In genomic region chr10:117136391-117136975, GRCh38 we compare ENCODE assay signal across 12 cellular contexts. TPM values are rescaled to one million over a fixed set of nuclear protein-coding genes. Genes with fewer than 3 reads are reported as not detected.
DNase-seq lines count a peak whose midpoint lies in the region; ATAC-seq and TF ChIP-seq lines count a peak whose summit lies in the region.
"Had no signal": no experiment of that assay in that cellular context is flagged by ENCODE, and none has a peak within 500 bp of the region (broad histone marks: within the 10 kb centered on the region; RNA-seq: fewer than 3 reads in every experiment).

No MANE protein-coding gene starts in this region.

- H3K27me3 Mint-ChIP-seq in endodermal cell (ENCODE audit: insufficient read depth) (peaks cover 89% of the 10 kb centered on the region), neural progenitor cell (ENCODE audit: insufficient read depth, low read depth) (peaks cover 75% of the 10 kb centered on the region)

- BruUV-seq in HCT116 (replicated peaks; lab: Mats Ljungman, UMichigan), result no TSS peak

- H3K36me3 ChIP-seq in ACC112 (ENCODE audit: insufficient read depth, low read length) (no peaks in the 10 kb centered on the region), HCT116 (ENCODE audit: control insufficient read depth in 1 of 2, insufficient read depth in 2 of 2, low read length in 2 of 2) (no peaks in the 10 kb centered on the region), endodermal cell (ENCODE audit: control insufficient read depth, insufficient read depth, low read length) (no peaks in the 10 kb centered on the region), neural progenitor cell (no peaks in the 10 kb centered on the region)
- H3K36me3 ChIP-seq: adrenal gland had no signal

- H3K27ac Mint-ChIP-seq in endodermal cell, result no peak overlapping the region
- peak overlapping the region; percentile 42 for H3K27ac Mint-ChIP-seq in neural progenitor cell
- H3K27ac Mint-ChIP-seq: CD4-positive, alpha-beta T cell had no signal

- ATAC-seq in HCT116, result 0 out of 2 replicates have a peak, but pooled peaks have one; percentile 4

- TF ChIP-seq RAD21 in HCT116 (IDR thresholded peaks at IDR 0.05; ENCODE audit: low read depth), result no peak

- H3K27me3 ChIP-seq in ACC112 (ENCODE audit: insufficient read depth, low read length) (peaks cover 97% of the 10 kb centered on the region), HCT116 (ENCODE audit: insufficient read depth, low read length) (no peaks in the 10 kb centered on the region), endodermal cell (ENCODE audit: control insufficient read depth, insufficient read depth, low read length, poor library complexity, severe bottlenecking) (peaks cover 97% of the 10 kb centered on the region), neural progenitor cell (peaks cover 100% of the 10 kb centered on the region)

- H4K20me1 ChIP-seq in HCT116 (ENCODE audit: insufficient read depth) (no peaks in the 10 kb centered on the region), neural progenitor cell (ENCODE audit: low read depth) (peaks cover 75% of the 10 kb centered on the region)

- H3K4me1 ChIP-seq in ACC112 (ENCODE audit: control insufficient read depth, insufficient read depth, low read length, unreplicated experiment), result no peaks in the 10 kb centered on the region
- no peaks in the 10 kb centered on the region for H3K4me1 ChIP-seq in HCT116 (ENCODE audit: control insufficient read depth in 1 of 2, insufficient read depth in 2 of 2, low read length in 2 of 2)
- H3K4me1 ChIP-seq in endodermal cell (ENCODE audit: control insufficient read depth, insufficient read depth, low read length), result peaks cover 3% of the 10 kb centered on the region
- peaks cover 49% of the 10 kb centered on the region for H3K4me1 ChIP-seq in neural progenitor cell

- CTCF ChIA-PET in HCT116 (lab: Charles Lee), result no interaction called here

- H3K36me3 Mint-ChIP-seq in endodermal cell (ENCODE audit: low read depth) (no peaks in the 10 kb centered on the region), neural progenitor cell (peaks cover 4% of the 10 kb centered on the region)

- H3K9me3 ChIP-seq in HCT116 (ENCODE audit: control insufficient read depth in 1 of 2, insufficient read depth in 1 of 2, low read depth in 1 of 2, low read length in 2 of 2) (no peaks in the 10 kb centered on the region), endodermal cell (ENCODE audit: control insufficient read depth, low read length) (peaks cover 6% of the 10 kb centered on the region), neural progenitor cell (ENCODE audit: low read depth) (no peaks in the 10 kb centered on the region)
- H3K9me3 ChIP-seq: adrenal gland had no signal

- DNase-seq in HCT116 (ENCODE audit: low read depth, low spot score) (no peak), endodermal cell (peak; percentile 66), neural progenitor cell (ENCODE audit: low spot score) (peak; percentile 36), COLO829 (ENCODE audit: low spot score) (no peak), iPS-NIHi11 (ENCODE audit: low spot score) (no peak), ACHN (no peak), T-helper 9 cell (no peak)
- DNase-seq: activated CD4-positive, alpha-beta T cell treated with anti-CD3 and anti-CD28 coated beads, Interleukin-2, amount 50 U/mL, for 48 hours; adrenal gland; CD4-positive, alpha-beta T cell; stimulated activated CD8-positive, alpha-beta memory T cell treated with anti-CD3 and anti-CD28 coated beads, Interleukin-4, amount 100 ng/mL, for 48 hours had no signal

- RAD21 ChIA-PET in HCT116 (lab: Charles Lee; ENCODE audit: low non-redundant PET in 1 of 2, low total read pairs in 2 of 2, uncharacterized antibody in 2 of 2, unreplicated experiment in 2 of 2), result no interaction called here

- no peak overlapping the region for H2AFZ ChIP-seq in ACC112 (ENCODE audit: low read length, unreplicated experiment)
- no peak overlapping the region for H2AFZ ChIP-seq in HCT116 (ENCODE audit: low read depth, low read length, poor library complexity, severe bottlenecking)
- H2AFZ ChIP-seq in neural progenitor cell (replicated peaks), result peak overlapping the region; percentile 87

- no peaks in the 10 kb centered on the region for H3K9me2 ChIP-seq in HCT116 (ENCODE audit: insufficient read depth)

- no peak for TF ChIP-seq POLR2A in HCT116 (IDR thresholded peaks at IDR 0.05; ENCODE audit: borderline replicate concordance, extremely low read depth, insufficient read depth, insufficient read length)

- intact Hi-C loops in HCT116 (cut with micrococcal nuclease), result no loop called here

- H3K4me3 ChIP-seq in ACC112 (ENCODE audit: low read depth, low read length), result peak overlapping the region; percentile 63; the same call in 1 of the 2 replicates
- peak overlapping the region in 1 of 2 experiments; percentile 13; a peak in 1 of 4 replicates for H3K4me3 ChIP-seq in HCT116 (replicated peaks in 1 of 2; ENCODE audit: low read depth in 1 of 2, low read length in 2 of 2)
- H3K4me3 ChIP-seq in endodermal cell (ENCODE audit: low read length), result peak overlapping the region; percentile 71
- peak overlapping the region; percentile 60 for H3K4me3 ChIP-seq in neural progenitor cell

- H3K4me1 Mint-ChIP-seq in endodermal cell (peaks cover 35% of the 10 kb centered on the region), neural progenitor cell (peaks cover 54% of the 10 kb centered on the region)

- in situ Hi-C loops in ACHN (cut with HindIII; ENCODE audit: low pct_ligation_motif_present, low pct_unique_long_range_greater_than_20kb, low sequenced_read_pairs), result no loop called here

- POLR2A ChIA-PET in HCT116 (lab: Charles Lee), result no interaction called here

- H3K4me2 ChIP-seq in HCT116 (ENCODE audit: low read length), result peak overlapping the region; percentile 53
- H3K4me2 ChIP-seq in neural progenitor cell, result peak overlapping the region; percentile 99

- TF ChIP-seq CTCF in HCT116 (IDR thresholded peaks at IDR 0.05 in 2 of 3, conservative IDR thresholded peaks at IDR 0.05 in 1 of 3; ENCODE audit: borderline replicate concordance in 1 of 3, insufficient read depth in 1 of 3, low read depth in 2 of 3, low read length in 2 of 3) (no peak), endodermal cell (conservative IDR thresholded peaks at IDR 0.05) (no peak), neural progenitor cell (IDR thresholded peaks at IDR 0.05) (no peak)

- H3K9ac ChIP-seq in HCT116 (ENCODE audit: low read length), result peak overlapping the region; percentile 7; the same call in 1 of the 2 replicates
- no peak overlapping the region for H3K9ac ChIP-seq in endodermal cell (ENCODE audit: extremely low read depth, low read length, poor library complexity, severe bottlenecking)
- H3K9ac ChIP-seq in neural progenitor cell, result no peak overlapping the region

- H3F3A ChIP-seq in neural progenitor cell (ENCODE audit: low read depth), result peaks cover 58% of the 10 kb centered on the region

- H3K79me2 ChIP-seq in ACC112 (ENCODE audit: control insufficient read depth, insufficient read depth, low read length, unreplicated experiment) (no peaks in the 10 kb centered on the region), HCT116 (ENCODE audit: insufficient read depth, low read length) (no peaks in the 10 kb centered on the region), neural progenitor cell (ENCODE audit: low read depth) (no peaks in the 10 kb centered on the region)

- H3K9me3 Mint-ChIP-seq in endodermal cell, result peaks cover 2% of the 10 kb centered on the region
- peaks cover under 1% of the 10 kb centered on the region for H3K9me3 Mint-ChIP-seq in neural progenitor cell
- H3K9me3 Mint-ChIP-seq: CD4-positive, alpha-beta T cell had no signal

- no peak overlapping the region for H3K27ac ChIP-seq in ACC112 (ENCODE audit: low read depth, low read length)
- H3K27ac ChIP-seq in HCT116 (ENCODE audit: low read depth, low read length), result no peak overlapping the region
- no peak overlapping the region for H3K27ac ChIP-seq in endodermal cell (ENCODE audit: low read depth, low read length)
- H3K27ac ChIP-seq in neural progenitor cell, result no peak overlapping the region
- H3K27ac ChIP-seq: adrenal gland had no signal

- 17 to 28% methylated on average over 7 to 34 of the region's 34 CpGs for WGBS in endodermal cell (ENCODE audit: insufficient coverage in 1 of 2, insufficient read length in 1 of 2), 2 experiments

- H3K4me3 Mint-ChIP-seq in endodermal cell, result peak overlapping the region; percentile 71
- H3K4me3 Mint-ChIP-seq in neural progenitor cell, result peak overlapping the region; percentile 85

TF ChIP-seq in HCT116, 20 proteins besides CTCF, POLR2A, EP300 and RAD21 (continues in another document):
- TF ChIP-seq JUND (IDR thresholded peaks at IDR 0.05) (no peak), EGR1 (IDR thresholded peaks at IDR 0.05; ENCODE audit: low read depth) (no peak), ATF3 (IDR thresholded peaks at IDR 0.05) (no peak), ELF1 (IDR thresholded peaks at IDR 0.05; ENCODE audit: borderline replicate concordance, low read depth) (no peak), POLR2AphosphoS5 (IDR thresholded peaks at IDR 0.05; ENCODE audit: low read depth, low read length) (no peak), EZH2 (IDR thresholded peaks at IDR 0.05) (no peak)

RNA-seq across cellular contexts. Expression of gene VAX1, which starts 1.6 kb away (rescaled TPM):
- total RNA-seq in HCT116 (2021; ENCODE audit: unreplicated experiment) (not detected), endodermal cell (1 to 10 TPM; 3.2 to 3.5 TPM), neural progenitor cell (ENCODE audit: low replicate concordance) (0.25 TPM in 1 of 2 replicates, not detected in the other)
- polyA plus RNA-seq in HCT116 (2012), result not detected in 2 replicates
- 0.53 TPM for polyA plus RNA-seq in endodermal cell (2013, experiment 1 of 2)
- 0.46 TPM for polyA plus RNA-seq in endodermal cell (2013, experiment 2 of 2)
- total RNA-seq: adrenal gland; CD4-positive, alpha-beta T cell had no signal
- polyA plus RNA-seq: adrenal gland had no signal

Comparison
In these comparisons a context has a peak if more than half of its experiments do, and no peak if none do; other contexts are left out.
1. DNase-seq: peak in endodermal cell (single experiment) and neural progenitor cell (single experiment); none in HCT116 (single experiment), COLO829 (single experiment), iPS-NIHi11 (single experiment), ACHN (single experiment) and T-helper 9 cell (single experiment).